Comparison of ENCODE assay signal across 8 cellular contexts in the genomic region with DNA sequence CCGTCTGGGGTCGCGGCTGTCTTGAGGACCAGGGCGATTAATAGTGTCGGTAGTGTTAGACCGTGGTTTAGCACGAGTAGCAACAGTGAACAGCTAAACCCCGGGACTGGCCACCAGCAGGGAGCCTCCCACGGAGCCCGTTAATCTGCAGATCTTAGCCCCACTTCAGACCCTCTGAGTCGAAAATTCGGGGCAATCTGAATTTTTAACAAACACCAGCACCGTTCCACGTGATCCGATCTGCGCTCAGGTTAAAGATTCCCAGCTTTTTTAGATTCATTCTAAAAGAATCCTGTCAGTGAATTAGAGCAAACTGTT. TPM values are rescaled to one million over a fixed set of nuclear protein-coding genes. Genes with fewer than 3 reads are reported as not detected.
DNase-seq lines count a peak whose midpoint lies in the region; ATAC-seq and TF ChIP-seq lines count a peak whose summit lies in the region.

No MANE protein-coding gene starts in this region.

- ATAC-seq in HG02973 (IDR thresholded peaks at IDR 0.05; ENCODE audit: unreplicated experiment) = no peak

- H3K4me1 ChIP-seq in HUES6 (ENCODE audit: control insufficient read depth, insufficient read depth, low read length) = peaks cover 8% of the 10 kb centered on the region
- H3K4me1 ChIP-seq in mucosa of stomach (ENCODE audit: control insufficient read depth, insufficient read depth, low read length) = peaks cover 3% of the 10 kb centered on the region

- DNase-seq in AG04449 (ENCODE audit: low read depth, low spot score) = no peak
- no peak for DNase-seq in brain microvascular endothelial cell
- no peak for DNase-seq in mesenteric fat pad (ENCODE audit: low spot score)
- no peak for DNase-seq in superior temporal gyrus (ENCODE audit: extremely low spot score)
- no peak for DNase-seq in Ammon's horn (ENCODE audit: low spot score)

- in situ Hi-C loops in brain microvascular endothelial cell (cut with HindIII; ENCODE audit: low pct_ligation_motif_present, low sequenced_read_pairs) = loop anchor here (25.0 kb wide), 1 partner anchor 186 kb away; no protein-coding TSS in a partner anchor

- CTCF ChIA-PET in AG04449 (lab: Yijun Ruan, JAX) = interaction anchor here (0.7 to 3.2 kb wide), 4 partner anchors 25 to 560 kb away, joined by 3 to 12 read pairs (median 8); a partner anchor contains a TSS

- H3K9me3 ChIP-seq in HUES6 (ENCODE audit: control insufficient read depth, insufficient read depth, low read depth, low read length) = no peaks in the 10 kb centered on the region
- no peaks in the 10 kb centered on the region for H3K9me3 ChIP-seq in mucosa of stomach (ENCODE audit: control insufficient read depth, low read length)

- POLR2A ChIA-PET in AG04449 (lab: Yijun Ruan, JAX) = no interaction called here

- H3K27me3 ChIP-seq in HUES6 (ENCODE audit: control insufficient read depth, insufficient read depth, low read length) (no peaks in the 10 kb centered on the region), brain microvascular endothelial cell (replicated peaks) (no peaks in the 10 kb centered on the region), mucosa of stomach (ENCODE audit: control insufficient read depth, insufficient read depth, low read length) (no peaks in the 10 kb centered on the region)

- H3K4me3 ChIP-seq in AG04449 (ENCODE audit: low read depth, low read length) (peak overlapping the region; percentile 97), HUES6 (ENCODE audit: low read depth, low read length) (peak overlapping the region; percentile 93), brain microvascular endothelial cell (ENCODE audit: low read depth, low read length) (peak overlapping the region; percentile 100), mucosa of stomach (ENCODE audit: low read length) (peak overlapping the region; percentile 96)

- H3K9ac ChIP-seq in HUES6 (ENCODE audit: low read length) (peak overlapping the region; percentile 92), mucosa of stomach (ENCODE audit: low read length) (peak overlapping the region; percentile 97)

- H3K27ac ChIP-seq in HUES6 (ENCODE audit: low read depth, low read length) (peak overlapping the region; percentile 91), brain microvascular endothelial cell (peak overlapping the region; percentile 88)

- H3K36me3 ChIP-seq in HUES6 (ENCODE audit: control insufficient read depth, insufficient read depth, low read length) (peaks cover 21% of the 10 kb centered on the region), brain microvascular endothelial cell (replicated peaks) (peaks cover 18% of the 10 kb centered on the region), mucosa of stomach (ENCODE audit: control insufficient read depth, insufficient read depth, low read length) (no peaks in the 10 kb centered on the region)

- TF ChIP-seq CTCF in AG04449 (IDR thresholded peaks at IDR 0.05; ENCODE audit: insufficient read depth, low read length, missing control alignments) = no peak
- TF ChIP-seq CTCF in brain microvascular endothelial cell (IDR thresholded peaks at IDR 0.05; ENCODE audit: low read depth, low read length, missing control alignments) = no peak

RNA-seq across cellular contexts. Expression of gene ATP5F1A, which starts 0.5 kb away (rescaled TPM):
- 303 TPM for total RNA-seq in mesenteric fat pad

RNA-seq across cellular contexts. Expression of gene HAUS1, which starts 5.6 kb away (rescaled TPM):
- 13.0 TPM for total RNA-seq in mesenteric fat pad

RNA-seq across cellular contexts. Expression of gene PSTPIP2, which starts 26.5 kb away (rescaled TPM):
- total RNA-seq in mesenteric fat pad = 8.8 TPM
